19 cellular contexts compared by ENCODE assay signal in the genomic region with DNA sequence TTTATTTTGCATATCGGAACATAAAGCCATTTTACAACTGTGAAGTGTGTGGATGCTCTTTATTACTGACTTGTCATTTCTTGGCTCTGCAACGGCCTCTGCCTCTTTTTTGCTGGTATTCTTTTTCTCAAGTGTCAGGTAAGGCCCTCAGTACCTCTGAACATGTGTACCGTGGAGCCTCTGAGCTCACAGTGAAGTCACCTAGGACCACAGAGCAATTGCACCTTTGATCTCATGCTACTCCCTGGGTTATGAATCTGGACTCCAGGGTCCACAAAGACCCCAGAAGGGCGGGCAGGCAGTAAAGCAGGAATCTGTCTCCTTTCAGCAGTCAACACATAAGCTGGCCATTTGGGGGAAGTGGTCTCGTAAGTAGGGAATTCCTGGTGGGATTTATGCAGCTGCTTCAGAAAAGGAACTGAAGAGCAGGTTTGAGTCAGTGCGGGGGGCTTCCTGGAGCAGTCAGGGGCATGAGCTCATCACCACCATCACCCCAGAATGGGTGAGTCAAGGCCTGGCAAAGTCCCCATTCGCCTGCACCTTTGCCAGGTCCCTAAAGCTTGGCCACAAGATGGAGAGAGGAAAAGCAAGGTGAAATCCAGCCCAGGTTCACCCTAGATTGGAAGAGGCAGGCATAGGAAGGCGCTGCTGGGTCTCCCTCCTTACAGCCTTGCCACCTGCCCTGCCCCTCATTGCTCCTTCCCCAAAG. TPM values are rescaled to one million over a fixed set of nuclear protein-coding genes. Genes with fewer than 3 reads are reported as not detected.
A peak's percentile ranks its signal among the peaks of the same experiment; 100 is the strongest.
DNase-seq lines count a peak whose midpoint lies in the region; ATAC-seq, FAIRE-seq and TF ChIP-seq lines count a peak whose summit lies in the region.
"Had no signal": no experiment of that assay in that cellular context is flagged by ENCODE, and none has a peak within 500 bp of the region (broad histone marks: within the 10 kb centered on the region; RNA-seq: fewer than 3 reads in every experiment).

No MANE protein-coding gene starts in this region.

- H3K27ac ChIP-seq in BLaER1 (no peak overlapping the region), HEK293 (ENCODE audit: extremely low read depth, low read depth, low read length) (peak overlapping the region; percentile 80; the same call in 1 of the 2 replicates)

- H3K4me2 ChIP-seq in BLaER1, result peak overlapping the region; percentile 74

- POLR2A ChIA-PET in HEK293 (lab: Yijun Ruan, JAX), result interaction anchor here (3.1 kb wide), 1 partner anchor 17 kb away, joined by 12 read pairs; no protein-coding TSS in a partner anchor

- CTCF ChIA-PET in HEK293 (lab: Yijun Ruan, JAX), result interaction anchor here (0.6 to 2.1 kb wide), 7 partner anchors 8 to 73 kb away, joined by 3 to 6 read pairs (median 5); no protein-coding TSS in a partner anchor

- no peaks in the 10 kb centered on the region for H3K36me3 ChIP-seq in BLaER1
- H3K36me3 ChIP-seq in HEK293 (ENCODE audit: control insufficient read depth in 2 of 2, insufficient read depth in 1 of 2, low read length in 2 of 2), result no peaks in the 10 kb centered on the region
- H3K36me3 ChIP-seq in bronchial epithelial cell (ENCODE audit: control insufficient read depth, insufficient read depth, low read length), result no peaks in the 10 kb centered on the region
- H3K36me3 ChIP-seq: HAP-1 had no signal

- H3K9me3 ChIP-seq in BLaER1 (no peaks in the 10 kb centered on the region), HEK293 (ENCODE audit: control insufficient read depth, insufficient read depth, low read depth, low read length) (no peaks in the 10 kb centered on the region)
- H3K9me3 ChIP-seq: HAP-1 had no signal

- H4K20me1 ChIP-seq in BLaER1, result no peaks in the 10 kb centered on the region

- FAIRE-seq in bronchial epithelial cell (lab: Jason Lieb, UNC), result peak; percentile 7
- FAIRE-seq: G401.6, GM12892, K562 had no signal

- H3K9ac ChIP-seq in BLaER1, result no peak overlapping the region

- H3K4me1 ChIP-seq in BLaER1 (peaks cover 14% of the 10 kb centered on the region), HEK293 (ENCODE audit: control insufficient read depth, insufficient read depth, low read length) (peaks cover 14% of the 10 kb centered on the region)
- H3K4me1 ChIP-seq: HAP-1 had no signal

- ATAC-seq in HG03571 (IDR thresholded peaks at IDR 0.05; ENCODE audit: unreplicated experiment), result no peak
- ATAC-seq in HG03457 (IDR thresholded peaks at IDR 0.05; ENCODE audit: unreplicated experiment), result no peak
- ATAC-seq: K562, Panc1 had no signal

- DNase-seq in bronchial epithelial cell (ENCODE audit: low read depth) (no peak), mesenteric fat pad (ENCODE audit: low spot score) (peak; percentile 53), hepatic stellate cell (ENCODE audit: low spot score) (no peak)
- DNase-seq: ACHN; Calu3; CD4-positive, alpha-beta T cell; NCI-H1105; NCI-H187; NCI-H774; SHP77 treated with DMSO at 0.1 percent for 48 hours had no signal

- H3K4me3 ChIP-seq in BLaER1 (no peak overlapping the region), HEK293 (ENCODE audit: low read depth, low read length) (no peak overlapping the region), bronchial epithelial cell (ENCODE audit: low read depth, low read length) (no peak overlapping the region)
- H3K4me3 ChIP-seq: HAP-1, K562 had no signal

- no peaks in the 10 kb centered on the region for H3K27me3 ChIP-seq in BLaER1
- peaks cover 5% of the 10 kb centered on the region for H3K27me3 ChIP-seq in bronchial epithelial cell (ENCODE audit: control insufficient read depth, insufficient read depth, low read length)

- no peak for TF ChIP-seq CTCF in HEK293 (tag by site-specific recombination; IDR thresholded peaks at IDR 0.05)
- no peak for TF ChIP-seq CTCF in bronchial epithelial cell (IDR thresholded peaks at IDR 0.05; ENCODE audit: insufficient read depth, low read length, severe bottlenecking)

TF ChIP-seq in HEK293, 187 proteins besides CTCF, POLR2A, EP300 and RAD21:
- TF ChIP-seq, protein P1, sequence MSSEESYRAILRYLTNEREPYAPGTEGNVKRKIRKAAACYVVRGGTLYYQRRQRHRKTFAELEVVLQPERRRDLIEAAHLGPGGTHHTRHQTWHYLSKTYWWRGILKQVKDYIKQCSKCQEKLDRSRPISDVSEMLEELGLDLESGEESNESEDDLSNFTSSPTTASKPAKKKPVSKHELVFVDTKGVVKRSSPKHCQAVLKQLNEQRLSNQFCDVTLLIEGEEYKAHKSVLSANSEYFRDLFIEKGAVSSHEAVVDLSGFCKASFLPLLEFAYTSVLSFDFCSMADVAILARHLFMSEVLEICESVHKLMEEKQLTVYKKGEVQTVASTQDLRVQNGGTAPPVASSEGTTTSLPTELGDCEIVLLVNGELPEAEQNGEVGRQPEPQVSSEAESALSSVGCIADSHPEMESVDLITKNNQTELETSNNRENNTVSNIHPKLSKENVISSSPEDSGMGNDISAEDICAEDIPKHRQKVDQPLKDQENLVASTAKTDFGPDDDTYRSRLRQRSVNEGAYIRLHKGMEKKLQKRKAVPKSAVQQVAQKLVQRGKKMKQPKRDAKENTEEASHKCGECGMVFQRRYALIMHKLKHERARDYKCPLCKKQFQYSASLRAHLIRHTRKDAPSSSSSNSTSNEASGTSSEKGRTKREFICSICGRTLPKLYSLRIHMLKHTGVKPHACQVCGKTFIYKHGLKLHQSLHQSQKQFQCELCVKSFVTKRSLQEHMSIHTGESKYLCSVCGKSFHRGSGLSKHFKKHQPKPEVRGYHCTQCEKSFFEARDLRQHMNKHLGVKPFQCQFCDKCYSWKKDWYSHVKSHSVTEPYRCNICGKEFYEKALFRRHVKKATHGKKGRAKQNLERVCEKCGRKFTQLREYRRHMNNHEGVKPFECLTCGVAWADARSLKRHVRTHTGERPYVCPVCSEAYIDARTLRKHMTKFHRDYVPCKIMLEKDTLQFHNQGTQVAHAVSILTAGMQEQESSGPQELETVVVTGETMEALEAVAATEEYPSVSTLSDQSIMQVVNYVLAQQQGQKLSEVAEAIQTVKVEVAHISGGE (tag by site-specific recombination; conservative IDR thresholded peaks at IDR 0.05; ENCODE audit: low read depth), result no peak
- 0 out of 2 replicates have a peak, but pooled peaks have one; percentile 21 for TF ChIP-seq ZBTB48 (tag by site-specific recombination; IDR thresholded peaks at IDR 0.05)

RNA-seq across cellular contexts. Expression of a gene that starts 33.0 kb away (rescaled TPM):
- total RNA-seq in bronchial epithelial cell (not detected in 2 replicates), mesenteric fat pad (0.19 TPM)
- total RNA-seq: Calu3; CD4-positive, alpha-beta T cell; K562 had no signal
